8 cellular contexts compared by ENCODE assay signal in the genomic region with DNA sequence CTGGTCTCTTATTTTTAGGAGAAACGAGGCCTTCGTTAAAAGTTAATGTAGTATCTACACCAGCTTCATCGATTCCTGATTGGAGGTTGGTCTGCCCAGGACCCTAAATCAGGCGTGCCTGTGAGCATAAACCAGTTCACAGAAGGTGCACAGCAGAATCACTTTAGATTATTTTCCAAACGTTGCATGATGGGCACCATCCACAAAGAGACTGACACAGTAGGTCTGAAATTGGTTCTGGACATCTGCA. TPM values are rescaled to one million over a fixed set of nuclear protein-coding genes. Genes with fewer than 3 reads are reported as not detected.
DNase-seq lines count a peak whose midpoint lies in the region; ATAC-seq, FAIRE-seq and TF ChIP-seq lines count a peak whose summit lies in the region.

No MANE protein-coding gene starts in this region.

- peaks cover 0 to 3% (median 2%) of the 10 kb centered on the region in 3 donors for H3K36me3 ChIP-seq in skeletal muscle tissue (ENCODE audit: control insufficient read depth in 3 of 3, insufficient read depth in 3 of 3, low read length in 3 of 3)

- TF ChIP-seq CTCF in foreskin fibroblast (IDR thresholded peaks at IDR 0.05; ENCODE audit: low read depth, low read length) = no peak

- peak overlapping the region; percentile 62 to 74 for H3K4me3 ChIP-seq in foreskin fibroblast (ENCODE audit: low read depth in 1 of 2, low read length in 2 of 2)
- peak overlapping the region; percentile 68 to 91 (median 81) for H3K4me3 ChIP-seq in skeletal muscle tissue (ENCODE audit: low read length in 3 of 3)

- H3K36me3 Mint-ChIP-seq in T-cell = no peaks in the 10 kb centered on the region

- DNase-seq in T-cell (no peak), foreskin fibroblast (no peak), RCC 7860 (ENCODE audit: low spot score) (no peak), anterior cingulate cortex (lab: John Stamatoyannopoulos, UW) (no peak), cerebellum (ENCODE audit: low spot score) (no peak)

- H3K9ac ChIP-seq in skeletal muscle tissue (ENCODE audit: low read depth in 1 of 3, low read length in 3 of 3) = peak overlapping the region in 2 of 3 donors; percentile 38 to 87

- no peaks in the 10 kb centered on the region for H3K9me3 ChIP-seq in skeletal muscle tissue (ENCODE audit: control insufficient read depth in 3 of 3, low read length in 3 of 3)

- peaks cover 3 to 12% (median 10%) of the 10 kb centered on the region in 3 donors for H3K4me1 ChIP-seq in skeletal muscle tissue (ENCODE audit: control insufficient read depth in 3 of 3, insufficient read depth in 3 of 3, low read length in 3 of 3)

- H3K4me1 Mint-ChIP-seq in T-cell = peaks cover 29 to 39% (median 36%) of the 10 kb centered on the region in 3 donors

- FAIRE-seq in RCC 7860 (lab: Jason Lieb, UNC) = no peak

- H3K9me3 Mint-ChIP-seq in T-cell = no peaks in the 10 kb centered on the region

- peak overlapping the region; percentile 30 for H3K27ac ChIP-seq in skeletal muscle tissue (ENCODE audit: low read depth, low read length)

- H3K4me3 Mint-ChIP-seq in T-cell = peak overlapping the region; percentile 72 to 80 (median 74)

- CTCF ChIA-PET in T-cell (lab: Charles Lee) = no interaction called here

- peak overlapping the region; percentile 47 to 73 for H3K27ac Mint-ChIP-seq in T-cell

- ATAC-seq in GM21786 (IDR thresholded peaks at IDR 0.05; ENCODE audit: unreplicated experiment) (peak; percentile 0), T-cell (replicated peaks in 1 of 4) (no peak), GM18511 (IDR thresholded peaks at IDR 0.05; ENCODE audit: unreplicated experiment) (no peak)

- H3K27me3 Mint-ChIP-seq in T-cell = peaks cover 0 to 9% of the 10 kb centered on the region in 2 donors

- POLR2A ChIA-PET in T-cell (lab: Charles Lee) = no interaction called here

- H3K27me3 ChIP-seq in skeletal muscle tissue (ENCODE audit: control insufficient read depth in 3 of 3, insufficient read depth in 3 of 3, low read length in 3 of 3) = no peaks in the 10 kb centered on the region

RNA-seq across cellular contexts. Expression of a gene that starts 0.3 kb away (rescaled TPM):
- total RNA-seq in T-cell (10 to 100 TPM; 33.9 to 60.7 (median 40.6) TPM), skeletal muscle tissue (36.5 TPM), cerebellum (88.7 TPM)
